In genomic region chr15:91865486-91865885, GRCh38 we compare ENCODE assay signal across 16 cellular contexts. TPM values are rescaled to one million over a fixed set of nuclear protein-coding genes. Genes with fewer than 3 reads are reported as not detected.
DNase-seq lines count a peak whose midpoint lies in the region; ATAC-seq and TF ChIP-seq lines count a peak whose summit lies in the region.
"Had no signal": no experiment of that assay in that cellular context is flagged by ENCODE, and none has a peak within 500 bp of the region (broad histone marks: within the 10 kb centered on the region; RNA-seq: fewer than 3 reads in every experiment).

No MANE protein-coding gene starts in this region.

- H3K4me3 ChIP-seq in left ventricle myocardium inferior = no peak overlapping the region
- no peak overlapping the region for H3K4me3 ChIP-seq in coronary artery
- no peak overlapping the region for H3K4me3 ChIP-seq in muscle layer of duodenum (ENCODE audit: low read depth in 1 of 2, low read length in 2 of 2)
- no peak overlapping the region for H3K4me3 ChIP-seq in vagina
- H3K4me3 ChIP-seq: GM12878, SK-N-MC, tibial nerve had no signal

- ATAC-seq in left ventricle myocardium superior (no peak), GM19324 (IDR thresholded peaks at IDR 0.05; ENCODE audit: low FRiP score, unreplicated experiment) (no peak)

- peaks cover 100% of the 10 kb centered on the region for H3K4me1 ChIP-seq in left ventricle myocardium inferior
- peaks cover 18 to 47% of the 10 kb centered on the region in 2 donors for H3K4me1 ChIP-seq in muscle layer of duodenum (ENCODE audit: control insufficient read depth in 1 of 2, insufficient read depth in 2 of 2, low read length in 2 of 2)
- H3K4me1 ChIP-seq in vagina = peaks cover 76% of the 10 kb centered on the region

- DNase-seq in left ventricle myocardium inferior = no peak
- no peak for DNase-seq in left ventricle myocardium superior
- DNase-seq in coronary artery (ENCODE audit: low spot score) = peak; percentile 70
- no peak for DNase-seq in vagina (ENCODE audit: extremely low spot score in 2 of 2)
- DNase-seq in NCI-H1105 (lab: John Stamatoyannopoulos, UW) = no peak
- DNase-seq in NCI-H2227 (lab: John Stamatoyannopoulos, UW; ENCODE audit: unreplicated experiment) = no peak
- DNase-seq: DMS79 treated with DMSO at 0.1 percent for 48 hours, KBM-7, NCI-H1930, small intestine had no signal

- H3K36me3 ChIP-seq in left ventricle myocardium inferior = no peaks in the 10 kb centered on the region
- H3K36me3 ChIP-seq in muscle layer of duodenum (ENCODE audit: control insufficient read depth in 1 of 2, insufficient read depth in 2 of 2, low read length in 2 of 2) = no peaks in the 10 kb centered on the region
- H3K36me3 ChIP-seq in vagina = no peaks in the 10 kb centered on the region
- H3K36me3 ChIP-seq: neutrophil, tibial nerve had no signal

- TF ChIP-seq CTCF in left ventricle myocardium inferior (IDR thresholded peaks at IDR 0.05; ENCODE audit: borderline replicate concordance) (no peak), coronary artery (IDR thresholded peaks at IDR 0.05) (no peak), vagina (IDR thresholded peaks at IDR 0.05) (no peak)

- intact Hi-C loops in left ventricle myocardium inferior (cut with micrococcal nuclease) (no loop called here), left ventricle myocardium superior (cut with micrococcal nuclease) (no loop called here), vagina (cut with DNase I) (loop anchor here (10.0 kb wide), 1 partner anchor 159 kb away; no protein-coding TSS in a partner anchor)

- H3K9me3 ChIP-seq in left ventricle myocardium inferior (replicated peaks) = no peaks in the 10 kb centered on the region
- H3K9me3 ChIP-seq in muscle layer of duodenum (ENCODE audit: control insufficient read depth in 1 of 2, low read length in 2 of 2) = no peaks in the 10 kb centered on the region
- H3K9me3 ChIP-seq in vagina = no peaks in the 10 kb centered on the region
- H3K9me3 ChIP-seq: neutrophil, tibial nerve had no signal

- H3K27me3 ChIP-seq in left ventricle myocardium inferior (ENCODE audit: low read depth) (no peaks in the 10 kb centered on the region), muscle layer of duodenum (ENCODE audit: low read depth, low read length) (no peaks in the 10 kb centered on the region), vagina (no peaks in the 10 kb centered on the region)
- H3K27me3 ChIP-seq: neutrophil, tibial nerve had no signal

- H3K27ac ChIP-seq in left ventricle myocardium inferior (replicated peaks) (peak overlapping the region; percentile 92), coronary artery (peak overlapping the region; percentile 53 to 78), muscle layer of duodenum (ENCODE audit: low read length) (peak overlapping the region; percentile 7), vagina (peak overlapping the region; percentile 78)
- H3K27ac ChIP-seq: SK-N-MC had no signal

- no peak for TF ChIP-seq POLR2A in vagina (IDR thresholded peaks at IDR 0.05)

RNA-seq across cellular contexts. Expression of gene SLCO3A1, which starts 12.0 kb away (rescaled TPM):
- total RNA-seq in left ventricle myocardium inferior (56.8 TPM), left ventricle myocardium superior (52.8 TPM), vagina (65.8 TPM)

Comparison
In these comparisons a context has a peak if more than half of its experiments do, and no peak if none do; other contexts are left out.
1. H3K27ac ChIP-seq: peak in every context shown above with its lines; median percentile 92 in left ventricle myocardium inferior; 78 in vagina; 66 in coronary artery; 7 in muscle layer of duodenum.